Comparison of ENCODE assay signal across 10 cellular contexts in genomic region chr16:74480150-74481029, GRCh38. TPM values are rescaled to one million over a fixed set of nuclear protein-coding genes. Genes with fewer than 3 reads are reported as not detected.
DNase-seq lines count a peak whose midpoint lies in the region; ATAC-seq and TF ChIP-seq lines count a peak whose summit lies in the region.
"Had no signal": no experiment of that assay in that cellular context is flagged by ENCODE, and none has a peak within 500 bp of the region (broad histone marks: within the 10 kb centered on the region; RNA-seq: fewer than 3 reads in every experiment).

No MANE protein-coding gene starts in this region.

- H3K4me1 ChIP-seq in mucosa of descending colon (ENCODE audit: low read depth) = peaks cover 25% of the 10 kb centered on the region

- DNase-seq in AG10803 (ENCODE audit: low read depth) (peak; percentile 60), HPDE6-E6E7 (ENCODE audit: extremely low spot score) (peak; percentile 85), chondrocyte (ENCODE audit: low spot score) (no peak), mucosa of descending colon (peak; percentile 65 to 93 (median 73)), retina (no peak), amniotic stem cell (lab: John Stamatoyannopoulos, UW) (no peak)
- DNase-seq in stimulated activated CD4-positive, alpha-beta T cell treated with anti-CD3 and anti-CD28 coated beads, Interleukin-1b, Interleukin-23, amount 100 ng/mL, for 48 hours = no peak

- H3K4me3 Mint-ChIP-seq in chondrocyte (ENCODE audit: unreplicated experiment) = no peak overlapping the region

- intact Hi-C loops in mucosa of descending colon (cut with DNase I, micrococcal nuclease) = no loop called here

- peaks cover 5% of the 10 kb centered on the region for H3K36me3 ChIP-seq in mucosa of descending colon (ENCODE audit: low read depth)

- peaks cover 27% of the 10 kb centered on the region for H3K36me3 Mint-ChIP-seq in chondrocyte (ENCODE audit: low read depth)

- ATAC-seq in mucosa of descending colon (peak; percentile 98), HG03442 (IDR thresholded peaks at IDR 0.05; ENCODE audit: unreplicated experiment) (no peak)

- H3K4me3 ChIP-seq in AG10803 (ENCODE audit: low read length) (no peak overlapping the region), mucosa of descending colon (no peak overlapping the region)
- H3K4me3 ChIP-seq: cardiac muscle cell, thoracic aorta had no signal

- no peaks in the 10 kb centered on the region for H3K9me3 Mint-ChIP-seq in chondrocyte (ENCODE audit: low read depth)

- no peaks in the 10 kb centered on the region for H3K27me3 Mint-ChIP-seq in chondrocyte (ENCODE audit: low read depth)

- peaks cover 28% of the 10 kb centered on the region for H3K4me1 Mint-ChIP-seq in chondrocyte (ENCODE audit: low read depth)

- peak overlapping the region; percentile 68 for H3K27ac Mint-ChIP-seq in chondrocyte (ENCODE audit: unreplicated experiment)

- TF ChIP-seq CTCF in AG10803 (conservative IDR thresholded peaks at IDR 0.05; ENCODE audit: low read length) (no peak), chondrocyte (IDR thresholded peaks at IDR 0.05) (no peak), mucosa of descending colon (IDR thresholded peaks at IDR 0.05) (no peak)

- no peaks in the 10 kb centered on the region for H3K9me3 ChIP-seq in mucosa of descending colon
- H3K9me3 ChIP-seq: thoracic aorta had no signal

RNA-seq across cellular contexts. Expression of gene CLEC18B, which starts 59.1 kb away (rescaled TPM):
- 1.6 to 4.5 TPM (median 3.5 TPM) in 3 replicates for total RNA-seq in chondrocyte
- total RNA-seq in mucosa of descending colon = 1 to 10 TPM; 1.1 to 5.5 (median 2.0) TPM

Comparison
In these comparisons a context has a peak if more than half of its experiments do, and no peak if none do; other contexts are left out.
1. DNase-seq: peak in AG10803 (single experiment), HPDE6-E6E7 (single experiment) and mucosa of descending colon (3 of 3); none in chondrocyte (single experiment), stimulated activated CD4-positive, alpha-beta T cell treated with anti-CD3 and anti-CD28 coated beads, Interleukin-1b, Interleukin-23, amount 100 ng/mL, for 48 hours (single experiment), retina (single experiment) and amniotic stem cell (single experiment).